13 cellular contexts compared by ENCODE assay signal in genomic region chr10:46555366-46555712, GRCh38. TPM values are rescaled to one million over a fixed set of nuclear protein-coding genes. Genes with fewer than 3 reads are reported as not detected.
DNase-seq lines count a peak whose midpoint lies in the region; ATAC-seq lines count a peak whose summit lies in the region.
"Had no signal": no experiment of that assay in that cellular context is flagged by ENCODE, and none has a peak within 500 bp of the region (broad histone marks: within the 10 kb centered on the region; RNA-seq: fewer than 3 reads in every experiment).

No MANE protein-coding gene starts in this region.

- H3K4me3 ChIP-seq in ectodermal cell (ENCODE audit: insufficient read depth, low read depth, low read length) = peak overlapping the region; percentile 66

- H3K27me3 ChIP-seq in ectodermal cell (ENCODE audit: control insufficient read depth, insufficient read depth, low read length, poor library complexity, severe bottlenecking) = peaks cover 45% of the 10 kb centered on the region

- no peaks in the 10 kb centered on the region for H3K36me3 ChIP-seq in ectodermal cell (ENCODE audit: control insufficient read depth, insufficient read depth, low read length)

- H3K4me1 ChIP-seq in ectodermal cell (ENCODE audit: control insufficient read depth, insufficient read depth, low read length) = peaks cover 8% of the 10 kb centered on the region

- H3K9me3 ChIP-seq in ectodermal cell (ENCODE audit: control insufficient read depth, low read length) = no peaks in the 10 kb centered on the region

- peak; percentile 0 for DNase-seq in stimulated activated CD4-positive, alpha-beta T cell treated with anti-CD3 and anti-CD28 coated beads, Interleukin-15, amount 100 ng/mL, for 24 hours
- DNase-seq in stimulated activated CD4-positive, alpha-beta T cell treated with anti-CD3 and anti-CD28 coated beads, Interleukin-1b, Interleukin-23, amount 100 ng/mL, for 48 hours = no peak
- DNase-seq in mucosa of gallbladder (ENCODE audit: low spot score) (peak; percentile 10), LoVo (ENCODE audit: low spot score) (no peak), NCI-H226 (no peak), SIG-M5 (lab: John Stamatoyannopoulos, UW) (no peak)
- DNase-seq: erythroblast; KG1; NCI-H2081 treated with DMSO at 0.1 percent for 48 hours; NK-92 treated with Interleukin-12 subunit alpha and Interleukin-12 subunit beta, amount 100 ng/mL, for 24 hours had no signal

- H3K27ac ChIP-seq in ectodermal cell (ENCODE audit: insufficient read depth, low read depth, low read length, poor library complexity, severe bottlenecking) = no peak overlapping the region

- WGBS in ectodermal cell, 2 experiments = 55 to 58% methylated on average over 4 of the region's 4 CpGs

- no peak for ATAC-seq in GM19455 (IDR thresholded peaks at IDR 0.05; ENCODE audit: unreplicated experiment)
- ATAC-seq: activated CD4-positive, CD25-positive, alpha-beta regulatory T cell treated with anti-CD3 and anti-CD28 coated beads, Interleukin-2, amount 50 U/mL, for 24 hours had no signal

RNA-seq across cellular contexts. Expression of gene GPRIN2, which starts 1.1 kb away (rescaled TPM):
- 4.6 TPM for polyA plus RNA-seq in ectodermal cell (2013, experiment 1 of 4)
- 4.3 TPM for polyA plus RNA-seq in ectodermal cell (2013, experiment 2 of 4)
- 4.1 TPM for polyA plus RNA-seq in ectodermal cell (2013, experiment 3 of 4)
- 4.1 TPM for polyA plus RNA-seq in ectodermal cell (2013, experiment 4 of 4)
- 14.8 TPM for total RNA-seq in mucosa of gallbladder

RNA-seq across cellular contexts. Expression of gene SYT15, which starts 23.6 kb away (rescaled TPM):
- 1.4 TPM for polyA plus RNA-seq in ectodermal cell (2013, experiment 1 of 4)
- polyA plus RNA-seq in ectodermal cell (2013, experiment 2 of 4) = 0.96 TPM
- 0.53 TPM for polyA plus RNA-seq in ectodermal cell (2013, experiment 3 of 4)
- 0.36 TPM for polyA plus RNA-seq in ectodermal cell (2013, experiment 4 of 4)
- total RNA-seq in mucosa of gallbladder = 1.4 TPM

Comparison
In these comparisons a context has a peak if more than half of its experiments do, and no peak if none do; other contexts are left out.
1. DNase-seq: peak in stimulated activated CD4-positive, alpha-beta T cell treated with anti-CD3 and anti-CD28 coated beads, Interleukin-15, amount 100 ng/mL, for 24 hours (single experiment) and mucosa of gallbladder (single experiment); none in stimulated activated CD4-positive, alpha-beta T cell treated with anti-CD3 and anti-CD28 coated beads, Interleukin-1b, Interleukin-23, amount 100 ng/mL, for 48 hours (single experiment), LoVo (single experiment), NCI-H226 (single experiment) and SIG-M5 (single experiment).